In the genomic region with DNA sequence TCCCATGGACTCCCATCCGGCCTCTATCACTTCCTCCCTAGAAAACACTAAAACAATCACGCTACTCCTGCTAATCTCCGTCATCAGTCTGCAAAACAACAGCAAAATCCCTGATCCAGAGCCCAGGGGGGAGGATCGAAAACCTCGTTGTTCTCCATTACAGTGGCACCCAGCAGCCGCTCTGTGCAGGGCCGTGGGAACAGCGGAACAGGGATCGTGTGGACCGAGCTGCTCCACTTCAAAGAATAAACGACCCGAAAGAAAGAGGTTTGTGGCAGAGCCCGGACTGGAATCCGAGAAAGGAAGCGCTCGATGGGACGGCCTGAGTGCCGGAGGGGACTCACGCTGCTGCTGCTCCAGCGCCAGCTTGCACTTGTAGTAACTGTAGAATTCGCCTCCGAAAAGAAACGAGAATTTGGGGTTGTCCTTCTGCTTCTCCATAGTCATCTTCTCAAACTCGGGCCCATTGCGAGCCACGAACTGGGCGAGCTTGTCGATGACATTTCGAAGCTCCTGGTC, we compare ENCODE assay signal across 6 cellular contexts. TPM values are rescaled to one million over a fixed set of nuclear protein-coding genes. Genes with fewer than 3 reads are reported as not detected.
A peak's percentile ranks its signal among the peaks of the same experiment; 100 is the strongest.
DNase-seq lines count a peak whose midpoint lies in the region; ATAC-seq, FAIRE-seq and TF ChIP-seq lines count a peak whose summit lies in the region.

No MANE protein-coding gene starts in this region.

- H3K27ac Mint-ChIP-seq in T-helper 2 cell treated with Interferon-gamma antibody and Interleukin-4, amounts not matched to agents 5 μg/mL and 100 μg/mL, for 36 hours, result peak overlapping the region; percentile 61

- peak overlapping the region; percentile 94 to 96 for H3K4me3 ChIP-seq in kidney (ENCODE audit: low read length in 2 of 2)

- no peak for FAIRE-seq in kidney (lab: Jason Lieb, UNC)

- peak; percentile 53 for DNase-seq in NCI-H2227 (lab: John Stamatoyannopoulos, UW; ENCODE audit: unreplicated experiment)
- no peak for DNase-seq in NCI-H2227 treated with DMSO at 0.1 percent for 48 hours (lab: John Stamatoyannopoulos, UW)
- DNase-seq in T-helper 2 cell treated with Interferon-gamma antibody and Interleukin-4, amounts not matched to agents 5 μg/mL and 100 μg/mL, for 36 hours (ENCODE audit: low spot score), result no peak
- DNase-seq in kidney, result peak; percentile 49
- DNase-seq in UCSD-AML1 (lab: John Stamatoyannopoulos, UW; ENCODE audit: unreplicated experiment), result no peak

- TF ChIP-seq CTCF in kidney (IDR thresholded peaks at IDR 0.05; ENCODE audit: borderline replicate concordance, extremely low read depth, insufficient read depth), result no peak

- intact Hi-C loops in kidney (cut with DNase I), result no loop called here

- peaks cover 11 to 15% of the 10 kb centered on the region in 2 donors for H3K4me1 ChIP-seq in kidney (ENCODE audit: control insufficient read depth in 1 of 2, insufficient read depth in 1 of 2, low read depth in 1 of 2, low read length in 2 of 2)

- H3K36me3 ChIP-seq in kidney (ENCODE audit: control insufficient read depth in 1 of 2, insufficient read depth in 2 of 2, low read length in 2 of 2), result peaks cover 2 to 15% of the 10 kb centered on the region in 2 donors

- no peaks in the 10 kb centered on the region for H3K9me3 ChIP-seq in kidney (ENCODE audit: control insufficient read depth in 1 of 2, low read length in 2 of 2)

- no peaks in the 10 kb centered on the region for H3K9me3 Mint-ChIP-seq in T-helper 2 cell treated with Interferon-gamma antibody and Interleukin-4, amounts not matched to agents 5 μg/mL and 100 μg/mL, for 36 hours

- peak overlapping the region in 1 of 2 donors; percentile 76 for H3K27ac ChIP-seq in kidney (ENCODE audit: low read depth in 2 of 2, low read length in 2 of 2)

- peak overlapping the region; percentile 61 to 95 for H3K9ac ChIP-seq in kidney (ENCODE audit: low read length in 2 of 2)

- peaks cover 45% of the 10 kb centered on the region for H3K36me3 Mint-ChIP-seq in T-helper 2 cell treated with Interferon-gamma antibody and Interleukin-4, amounts not matched to agents 5 μg/mL and 100 μg/mL, for 36 hours (ENCODE audit: low read depth)

- peak overlapping the region; percentile 82 for H3K4me3 Mint-ChIP-seq in T-helper 2 cell treated with Interferon-gamma antibody and Interleukin-4, amounts not matched to agents 5 μg/mL and 100 μg/mL, for 36 hours

- no peaks in the 10 kb centered on the region for H3K27me3 Mint-ChIP-seq in T-helper 2 cell treated with Interferon-gamma antibody and Interleukin-4, amounts not matched to agents 5 μg/mL and 100 μg/mL, for 36 hours (ENCODE audit: low read depth)

- no peak for ATAC-seq in HG02610 (IDR thresholded peaks at IDR 0.05; ENCODE audit: unreplicated experiment)

- peaks cover 39% of the 10 kb centered on the region for H3K4me1 Mint-ChIP-seq in T-helper 2 cell treated with Interferon-gamma antibody and Interleukin-4, amounts not matched to agents 5 μg/mL and 100 μg/mL, for 36 hours (ENCODE audit: low read depth)

RNA-seq across cellular contexts. Expression of gene CHERP, which starts 0.7 kb away (rescaled TPM):
- total RNA-seq in kidney, result 37.2 TPM
- polyA plus RNA-seq in kidney (ENCODE audit: insufficient read depth, low read depth, low replicate concordance), result 14.6 TPM

RNA-seq across cellular contexts. Expression of gene SLC35E1, which starts 30.6 kb away (rescaled TPM):
- total RNA-seq in kidney, result 47.1 TPM
- 19.8 TPM for polyA plus RNA-seq in kidney (ENCODE audit: insufficient read depth, low read depth, low replicate concordance)

RNA-seq across cellular contexts. Expression of gene C19orf44, which starts 45.4 kb away (rescaled TPM):
- 8.6 TPM for total RNA-seq in kidney
- 6.2 TPM for polyA plus RNA-seq in kidney (ENCODE audit: insufficient read depth, low read depth, low replicate concordance)

RNA-seq across cellular contexts. Expression of gene CALR3, which starts 45.6 kb away (rescaled TPM):
- total RNA-seq in kidney, result not detected
- polyA plus RNA-seq in kidney (ENCODE audit: insufficient read depth, low read depth, low replicate concordance), result not detected

Comparison
In these comparisons a context has a peak if more than half of its experiments do, and no peak if none do; other contexts are left out.
1. DNase-seq: peak in NCI-H2227 (single experiment) and kidney (single experiment); none in NCI-H2227 treated with DMSO at 0.1 percent for 48 hours (single experiment), T-helper 2 cell treated with Interferon-gamma antibody and Interleukin-4, amounts not matched to agents 5 μg/mL and 100 μg/mL, for 36 hours (single experiment) and UCSD-AML1 (single experiment).